Comparison of ENCODE assay signal across 26 cellular contexts in the genomic region with DNA sequence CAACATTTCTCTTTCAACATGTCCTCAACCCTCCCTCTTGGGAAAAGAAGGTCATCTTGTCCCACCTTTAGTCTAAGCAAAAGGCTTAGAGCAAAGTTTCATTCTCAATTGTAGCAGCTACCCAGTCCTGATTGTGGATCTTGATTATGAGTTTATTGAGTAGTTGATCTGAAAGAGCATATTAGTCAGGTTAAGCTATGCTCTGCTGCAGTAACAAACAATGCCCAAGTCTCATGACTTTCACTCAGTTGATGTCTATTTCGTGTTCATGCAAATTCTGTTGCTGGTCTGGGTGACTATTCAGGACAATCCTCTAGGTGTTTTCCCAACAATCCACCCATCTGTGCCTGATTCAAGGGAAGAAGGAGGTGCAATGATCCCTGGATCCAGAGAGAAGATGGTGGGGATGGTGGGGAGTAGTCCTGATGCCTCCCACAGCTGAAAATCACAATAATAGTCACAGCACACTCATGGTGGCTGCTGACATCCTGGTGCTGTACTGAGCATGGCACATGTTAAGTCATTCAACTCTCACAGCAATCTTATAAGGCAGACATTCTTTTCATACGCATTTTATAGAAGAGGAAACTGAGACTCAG. TPM values are rescaled to one million over a fixed set of nuclear protein-coding genes. Genes with fewer than 3 reads are reported as not detected.
DNase-seq lines count a peak whose midpoint lies in the region; ATAC-seq, FAIRE-seq and TF ChIP-seq lines count a peak whose summit lies in the region.
"Had no signal": no experiment of that assay in that cellular context is flagged by ENCODE, and none has a peak within 500 bp of the region (broad histone marks: within the 10 kb centered on the region; RNA-seq: fewer than 3 reads in every experiment).

No MANE protein-coding gene starts in this region.

- H4K20me1 ChIP-seq in HepG2 (ENCODE audit: insufficient read depth, low read length), result no peaks in the 10 kb centered on the region
- H4K20me1 ChIP-seq: BLaER1 had no signal

- 0% methylated on average over 2 of the region's 2 CpGs for WGBS in HepG2 (ENCODE audit: low lambda C conversion rate)
- 43% methylated on average over 2 of the region's 2 CpGs for WGBS in right lobe of liver (ENCODE audit: insufficient coverage, low coverage, low lambda C conversion rate, missing lambda C conversion rate)
- no CpG with 5 or more reads among the region's 2 CpGs for WGBS in trophoblast cell (ENCODE audit: extremely low coverage, insufficient coverage, insufficient read length)

- CTCF ChIA-PET in HepG2 (lab: Yijun Ruan, JAX; ENCODE audit: low intra/inter-chr PET ratio, low total read pairs), result no interaction called here

- H3K27me3 ChIP-seq in HepG2 (ENCODE audit: control insufficient read depth in 1 of 2, insufficient read depth in 2 of 2, low read length in 2 of 2) (peaks cover 0 to 2% of the 10 kb centered on the region in 2 experiments; a peak in 1 of 5 replicates), right lobe of liver (no peaks in the 10 kb centered on the region), trophoblast cell (ENCODE audit: insufficient read depth, low read length) (no peaks in the 10 kb centered on the region)
- H3K27me3 ChIP-seq: BE2C, BLaER1 had no signal

- H3K27ac ChIP-seq in HepG2 (ENCODE audit: extremely low read length, insufficient read depth, low read length), result no peak overlapping the region
- H3K27ac ChIP-seq in right lobe of liver, result no peak overlapping the region
- no peak overlapping the region for H3K27ac ChIP-seq in trophoblast cell (ENCODE audit: low read depth, low read length)
- H3K27ac ChIP-seq: 22Rv1, A549, BLaER1 had no signal

- H2AFZ ChIP-seq in HepG2 (ENCODE audit: low read length) (no peak overlapping the region), trophoblast cell (ENCODE audit: insufficient read depth, low read length, poor library complexity) (no peak overlapping the region)

- POLR2A ChIA-PET in HepG2 (lab: Yijun Ruan, JAX), result no interaction called here

- no peak overlapping the region for H4K12ac ChIP-seq in trophoblast cell (ENCODE audit: low read depth, low read length)

- H4K91ac ChIP-seq in trophoblast cell (ENCODE audit: low read depth, low read length), result no peak overlapping the region

- no peaks in the 10 kb centered on the region for H3K79me1 ChIP-seq in trophoblast cell (ENCODE audit: low read length)

- H3K9me3 ChIP-seq in HepG2 (ENCODE audit: low read length) (peaks cover 6% of the 10 kb centered on the region; the same call in 1 of the 2 replicates), right lobe of liver (no peaks in the 10 kb centered on the region), trophoblast cell (ENCODE audit: insufficient read depth, low read depth, low read length) (peaks cover 4% of the 10 kb centered on the region), mucosa of descending colon (no peaks in the 10 kb centered on the region)
- H3K9me3 ChIP-seq: BE2C had no signal

- no peak overlapping the region for H3K14ac ChIP-seq in trophoblast cell (ENCODE audit: low read length)

- TF ChIP-seq RAD21 in HepG2 (CRISPR knock-in tag; IDR thresholded peaks at IDR 0.05), result no peak

- no peaks in the 10 kb centered on the region for H3K36me3 ChIP-seq in HepG2 (replicated peaks in 1 of 2; ENCODE audit: control insufficient read depth in 1 of 2, insufficient read depth in 2 of 2, low read length in 2 of 2)
- no peaks in the 10 kb centered on the region for H3K36me3 ChIP-seq in right lobe of liver
- no peaks in the 10 kb centered on the region for H3K36me3 ChIP-seq in trophoblast cell (ENCODE audit: control insufficient read depth in 1 of 2, insufficient read depth in 2 of 2, low read length in 2 of 2)
- H3K36me3 ChIP-seq in mucosa of descending colon (ENCODE audit: low read depth), result no peaks in the 10 kb centered on the region
- H3K36me3 ChIP-seq: BE2C, BLaER1 had no signal

- no peak for ATAC-seq in HepG2
- ATAC-seq in right lobe of liver, result no peak
- no peak for ATAC-seq in mucosa of descending colon
- ATAC-seq: A549, GM12878 had no signal

- DNase-seq in HepG2 (ENCODE audit: low spot score), result no peak
- no peak for DNase-seq in right lobe of liver
- DNase-seq in trophoblast cell, result no peak
- DNase-seq in mucosa of descending colon, result no peak
- DNase-seq in NCI-H82 treated with DMSO at 0.1 percent for 48 hours (lab: John Stamatoyannopoulos, UW; ENCODE audit: unreplicated experiment), result no peak
- DNase-seq: BE2C; C1 segment of cervical spinal cord; CD4-positive, alpha-beta memory T cell; CD4-positive, CD25-positive, alpha-beta regulatory T cell; CD8-positive, alpha-beta memory T cell; COR-L47; DMS 273 treated with DMSO at 0.1 percent for 48 hours; DMS153; DMS53; DMS79; DND-41; EL; GDM1 had no signal

- BruUV-seq in HepG2 (replicated peaks; lab: Mats Ljungman, UMichigan), result no TSS peak

- H4K8ac ChIP-seq in trophoblast cell (ENCODE audit: low read depth, low read length), result no peak overlapping the region

- H2BK5ac ChIP-seq in trophoblast cell (ENCODE audit: low read depth, low read length, poor library complexity), result no peak overlapping the region

- no peak for TF ChIP-seq CTCF in HepG2 (CRISPR knock-in tag; IDR thresholded peaks at IDR 0.05)
- no peak for TF ChIP-seq CTCF in right lobe of liver (IDR thresholded peaks at IDR 0.05)
- no peak for TF ChIP-seq CTCF in mucosa of descending colon (IDR thresholded peaks at IDR 0.05)

- TF ChIP-seq POLR2A in HepG2 (IDR thresholded peaks at IDR 0.05; ENCODE audit: insufficient read depth in 1 of 2, low read depth in 2 of 2, low read length in 2 of 2), result no peak
- TF ChIP-seq POLR2A in right lobe of liver (IDR thresholded peaks at IDR 0.05), result no peak

- H3K4ac ChIP-seq in trophoblast cell (ENCODE audit: low read depth, low read length), result no peak overlapping the region

- H3K9ac ChIP-seq in HepG2 (ENCODE audit: insufficient read depth, low read depth, low read length), result no peak overlapping the region
- H3K9ac ChIP-seq in trophoblast cell (ENCODE audit: low read length), result no peak overlapping the region
- H3K9ac ChIP-seq: BLaER1 had no signal

- no peak for FAIRE-seq in HepG2 (lab: Jason Lieb, UNC)
- FAIRE-seq: A549, GM12878, GM12892, GM18507 had no signal

- TF ChIP-seq EP300 in HepG2 (IDR thresholded peaks at IDR 0.05; ENCODE audit: low read depth in 2 of 2, low read length in 2 of 2) (no peak), HepG2 (CRISPR knock-in tag; IDR thresholded peaks at IDR 0.05; ENCODE audit: borderline replicate concordance) (no peak)

- H2BK12ac ChIP-seq in trophoblast cell (ENCODE audit: low read length), result no peak overlapping the region

- H3K4me1 ChIP-seq in HepG2 (ENCODE audit: insufficient read depth, low read length), result no peaks in the 10 kb centered on the region
- no peaks in the 10 kb centered on the region for H3K4me1 ChIP-seq in right lobe of liver
- H3K4me1 ChIP-seq in trophoblast cell (ENCODE audit: control insufficient read depth in 1 of 2, insufficient read depth in 2 of 2, low read length in 2 of 2), result no peaks in the 10 kb centered on the region
- H3K4me1 ChIP-seq in mucosa of descending colon (ENCODE audit: low read depth), result no peaks in the 10 kb centered on the region
- H3K4me1 ChIP-seq: A549, BE2C, BLaER1 had no signal

- no peak overlapping the region for H3K18ac ChIP-seq in trophoblast cell (ENCODE audit: low read length)

- H3K4me2 ChIP-seq in HepG2 (ENCODE audit: low read depth, low read length) (no peak overlapping the region), trophoblast cell (ENCODE audit: low read length) (no peak overlapping the region)
- H3K4me2 ChIP-seq: A549, BLaER1 had no signal

- no peak overlapping the region for H2BK120ac ChIP-seq in trophoblast cell (ENCODE audit: insufficient read depth, low read length, poor library complexity)

- H2AK5ac ChIP-seq in trophoblast cell (ENCODE audit: low read length), result no peak overlapping the region

- H3K23ac ChIP-seq in trophoblast cell (ENCODE audit: low read length), result peak overlapping the region; percentile 3

- intact Hi-C loops in HepG2 (cut with micrococcal nuclease; ENCODE audit: unreplicated experiment), result no loop called here
- intact Hi-C loops in right lobe of liver (cut with DNase I), result no loop called here
- intact Hi-C loops in mucosa of descending colon (cut with DNase I, micrococcal nuclease), result no loop called here

- H3K79me2 ChIP-seq in HepG2 (ENCODE audit: insufficient read depth, low read length), result no peaks in the 10 kb centered on the region
- H3K79me2 ChIP-seq in trophoblast cell (ENCODE audit: control insufficient read depth, insufficient read depth, low read length, poor library complexity), result no peaks in the 10 kb centered on the region

- in situ Hi-C loops in HepG2 (cut with HindIII; ENCODE audit: extremely low pct_ligation_motif_present, low pct_unique_long_range_greater_than_20kb), result no loop called here

- no peak overlapping the region for H3K4me3 ChIP-seq in HepG2 (replicated peaks in 1 of 3; ENCODE audit: insufficient read depth in 1 of 3, low read depth in 2 of 3, low read length in 3 of 3)
- no peak overlapping the region for H3K4me3 ChIP-seq in right lobe of liver
- no peak overlapping the region for H3K4me3 ChIP-seq in trophoblast cell (ENCODE audit: low read depth, low read length)
- H3K4me3 ChIP-seq in mucosa of descending colon, result no peak overlapping the region
- H3K4me3 ChIP-seq: A549, BLaER1, GM12878 had no signal

RNA-seq across cellular contexts. Expression of gene NPTX2, which starts 54.7 kb away (rescaled TPM):
- total RNA-seq in HepG2 (2016; rRNA removed; fragmentation: Illumina TruSeq; extraction: Trizol) (not detected in 2 replicates), right lobe of liver (1 to 10 TPM in 3 of 6 experiments, under 1 TPM in 3; 0.23 to 3.7 (median 0.73) TPM), mucosa of descending colon (10 to 100 TPM in 1 of 3 donors, 1 to 10 TPM in 2; 2.2 to 15.5 (median 3.7) TPM)
- total RNA-seq in HepG2 (2016; cell fraction: cytosol; rRNA removed; fragmentation: Illumina TruSeq; extraction: Trizol; ENCODE audit: low read depth), result not detected in 2 replicates
- not detected in 2 replicates for total RNA-seq in HepG2 (2016; cell fraction: insoluble cytoplasmic fraction; rRNA removed; fragmentation: Illumina TruSeq; extraction: Trizol)
- total RNA-seq in HepG2 (2016; cell fraction: membrane; rRNA removed; fragmentation: Illumina TruSeq; extraction: Trizol), result not detected in 2 replicates
- not detected in 2 replicates for total RNA-seq in HepG2 (2016; cell fraction: nucleus; rRNA removed; fragmentation: Illumina TruSeq; extraction: Trizol)
- not detected in 2 replicates for polyA plus RNA-seq in HepG2 (2011; rRNA removed)
- not detected in 2 replicates for polyA plus RNA-seq in HepG2 (2011; cell fraction: cytosol; rRNA removed)
- polyA plus RNA-seq in HepG2 (2011; cell fraction: nucleus; rRNA removed), result not detected in 2 replicates
- not detected in 2 replicates for polyA plus RNA-seq in HepG2 (2012)
- not detected in 2 replicates for polyA plus RNA-seq in HepG2 (2016; cell fraction: cytosol; fragmentation: Illumina TruSeq; extraction: Trizol; ENCODE audit: low read depth)
- not detected in 2 replicates for polyA plus RNA-seq in HepG2 (2016; cell fraction: insoluble cytoplasmic fraction; fragmentation: Illumina TruSeq; extraction: Trizol; ENCODE audit: low read depth)
- polyA plus RNA-seq in HepG2 (2016; cell fraction: membrane; fragmentation: Illumina TruSeq; extraction: Trizol; ENCODE audit: low read depth), result not detected in 2 replicates
- not detected in 2 replicates for polyA plus RNA-seq in HepG2 (2016; cell fraction: nucleus; fragmentation: Illumina TruSeq; extraction: Trizol; ENCODE audit: insufficient read depth, low read depth)
- not detected in 2 replicates for polyA minus RNA-seq in HepG2 (2011; rRNA and poly(A)+ RNA removed; ENCODE audit: low replicate concordance)
- polyA minus RNA-seq in HepG2 (2011; cell fraction: cytosol; rRNA and poly(A)+ RNA removed), result not detected in 2 replicates
- not detected in 2 replicates for polyA minus RNA-seq in HepG2 (2011; cell fraction: nucleus; rRNA and poly(A)+ RNA removed)
- 0.12 and 0.21 TPM in 2 replicates for polyA plus RNA-seq in trophoblast cell (2013)
- total RNA-seq: A172; CD4-positive, alpha-beta memory T cell; CD4-positive, CD25-positive, alpha-beta regulatory T cell; CD8-positive, alpha-beta memory T cell; GM12878 had no signal
- polyA plus RNA-seq: A549; CD14-positive monocyte; CD4-positive, alpha-beta memory T cell; CD4-positive, CD25-positive, alpha-beta regulatory T cell had no signal
